Comparison of ENCODE assay signal across 1 cellular context in the genomic region with DNA sequence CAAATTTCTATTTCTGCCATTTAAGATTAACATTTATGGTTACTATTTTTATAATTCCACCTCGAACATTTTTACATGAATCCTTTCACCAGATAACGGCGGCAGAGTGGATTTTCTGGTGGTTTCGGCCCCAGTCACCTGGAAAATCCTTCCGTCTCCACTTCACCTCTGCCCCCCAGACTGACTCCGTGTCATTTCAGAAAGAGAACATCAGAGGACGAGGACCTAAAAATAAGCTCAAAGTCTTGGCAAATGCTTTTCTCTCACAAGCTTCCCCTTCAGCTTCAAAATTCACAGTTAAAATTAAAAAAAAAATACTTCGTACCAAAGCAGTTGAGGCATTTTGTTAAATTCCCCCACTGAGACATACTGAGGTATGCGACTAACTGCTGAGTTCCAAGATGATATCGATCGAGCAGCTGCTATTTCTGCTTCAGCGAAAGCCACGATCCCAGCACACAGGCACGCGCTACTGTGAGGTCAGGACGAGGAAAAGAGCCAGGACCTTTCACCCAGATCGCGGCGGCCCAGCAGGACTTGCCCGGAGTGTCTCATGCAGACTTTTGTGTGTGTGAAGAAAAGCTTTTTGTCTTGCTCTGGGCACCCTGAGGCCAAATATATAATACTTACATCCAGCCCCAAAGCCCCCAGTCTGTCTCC.
TF ChIP-seq lines count a peak whose summit lies in the region.

No MANE protein-coding gene starts in this region.

TF ChIP-seq in SK-N-SH, 30 proteins besides CTCF, POLR2A, EP300 and RAD21 (continued from another document):
- TF ChIP-seq, protein P1, sequence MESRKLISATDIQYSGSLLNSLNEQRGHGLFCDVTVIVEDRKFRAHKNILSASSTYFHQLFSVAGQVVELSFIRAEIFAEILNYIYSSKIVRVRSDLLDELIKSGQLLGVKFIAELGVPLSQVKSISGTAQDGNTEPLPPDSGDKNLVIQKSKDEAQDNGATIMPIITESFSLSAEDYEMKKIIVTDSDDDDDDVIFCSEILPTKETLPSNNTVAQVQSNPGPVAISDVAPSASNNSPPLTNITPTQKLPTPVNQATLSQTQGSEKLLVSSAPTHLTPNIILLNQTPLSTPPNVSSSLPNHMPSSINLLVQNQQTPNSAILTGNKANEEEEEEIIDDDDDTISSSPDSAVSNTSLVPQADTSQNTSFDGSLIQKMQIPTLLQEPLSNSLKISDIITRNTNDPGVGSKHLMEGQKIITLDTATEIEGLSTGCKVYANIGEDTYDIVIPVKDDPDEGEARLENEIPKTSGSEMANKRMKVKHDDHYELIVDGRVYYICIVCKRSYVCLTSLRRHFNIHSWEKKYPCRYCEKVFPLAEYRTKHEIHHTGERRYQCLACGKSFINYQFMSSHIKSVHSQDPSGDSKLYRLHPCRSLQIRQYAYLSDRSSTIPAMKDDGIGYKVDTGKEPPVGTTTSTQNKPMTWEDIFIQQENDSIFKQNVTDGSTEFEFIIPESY (IDR thresholded peaks at IDR 0.05; ENCODE audit: borderline replicate concordance, low read depth) = no peak
- TF ChIP-seq TEAD4 (IDR thresholded peaks at IDR 0.05; ENCODE audit: borderline replicate concordance, insufficient read depth) (no peak), SIN3A (IDR thresholded peaks at IDR 0.05; ENCODE audit: borderline replicate concordance, low read depth, low read length) (no peak), TAF1 (IDR thresholded peaks at IDR 0.05; ENCODE audit: borderline replicate concordance, low read depth, low read length) (no peak), NFIC (IDR thresholded peaks at IDR 0.05; ENCODE audit: borderline replicate concordance) (no peak), SMC3 (IDR thresholded peaks at IDR 0.05; ENCODE audit: low read depth, low read length) (no peak), FOXJ3 (CRISPR knock-in tag; IDR thresholded peaks at IDR 0.05) (no peak), FOSL2 (IDR thresholded peaks at IDR 0.05; ENCODE audit: borderline replicate concordance, low read depth) (no peak)
